ENCODE assay signal across 24 cellular contexts in the genomic region with DNA sequence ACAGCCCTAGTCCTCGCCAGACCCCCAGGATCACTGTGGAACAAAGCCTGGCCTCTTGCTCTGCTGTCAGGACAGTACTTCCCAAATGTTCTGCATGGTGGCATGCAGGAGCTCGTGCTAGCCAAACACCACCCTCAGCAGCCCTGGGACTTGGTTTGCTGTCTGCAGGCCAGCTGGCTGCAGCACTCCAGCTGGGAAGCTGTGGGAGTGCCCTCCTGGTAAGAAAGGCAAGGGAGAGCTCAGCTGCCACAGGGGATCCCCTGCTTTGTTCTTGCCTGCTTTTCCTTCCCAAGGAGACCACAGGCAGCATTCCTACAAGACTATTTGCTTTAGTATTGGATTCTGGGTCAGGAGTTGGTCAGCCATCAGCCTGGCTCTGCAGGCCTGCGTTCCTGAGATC. TPM values are rescaled to one million over a fixed set of nuclear protein-coding genes. Genes with fewer than 3 reads are reported as not detected.
DNase-seq lines count a peak whose midpoint lies in the region; ATAC-seq and TF ChIP-seq lines count a peak whose summit lies in the region.
"Had no signal": no experiment of that assay in that cellular context is flagged by ENCODE, and none has a peak within 500 bp of the region (broad histone marks: within the 10 kb centered on the region; RNA-seq: fewer than 3 reads in every experiment).

No MANE protein-coding gene starts in this region.

- peak overlapping the region; percentile 44 for H3K27ac ChIP-seq in HUES48 (ENCODE audit: low read depth, low read length)
- H3K27ac ChIP-seq: BLaER1, body of pancreas, skin epidermis, upper lobe of right lung had no signal

- no peak overlapping the region for H3K9ac ChIP-seq in HUES48 (ENCODE audit: low read depth, low read length)
- H3K9ac ChIP-seq: BLaER1 had no signal

- CTCF ChIA-PET in AG04449 (lab: Yijun Ruan, JAX) = no interaction called here

- ATAC-seq in GM18498 (IDR thresholded peaks at IDR 0.05; ENCODE audit: unreplicated experiment) = no peak
- ATAC-seq: activated CD4-positive, alpha-beta T cell treated with anti-CD3 and anti-CD28 coated beads for 36 hours; activated CD8-positive, alpha-beta T cell treated with anti-CD3 and anti-CD28 coated beads, Interleukin-2, amount 10 ng/mL, durations not matched to agents 7 days and 5 days; body of pancreas; upper lobe of right lung had no signal

- H3K4me3 ChIP-seq in AG04449 (ENCODE audit: low read depth, low read length) (no peak overlapping the region), HUES48 (ENCODE audit: low read depth, low read length) (no peak overlapping the region)
- H3K4me3 ChIP-seq: BLaER1, body of pancreas, skin epidermis, upper lobe of right lung had no signal

- POLR2A ChIA-PET in AG04449 (lab: Yijun Ruan, JAX) = no interaction called here

- DNase-seq in AG04449 (ENCODE audit: low read depth, low spot score) (peak; percentile 28), fibroblast of peridontal ligament (ENCODE audit: extremely low read depth) (peak; percentile 74), myocyte (ENCODE audit: low read depth) (peak; percentile 86), GM03348 (ENCODE audit: low spot score) (no peak), NCI-H1436 treated with DMSO at 0.1 percent for 48 hours (lab: John Stamatoyannopoulos, UW) (no peak), LoVo (ENCODE audit: low spot score) (no peak)
- DNase-seq: activated CD4-positive, alpha-beta T cell treated with anti-CD3 and anti-CD28 coated beads for 36 hours; activated CD8-positive, alpha-beta T cell treated with anti-CD3 and anti-CD28 coated beads, Interleukin-2, amount 10 ng/mL, durations not matched to agents 7 days and 5 days; activated effector memory CD4-positive, alpha-beta T cell treated with Interleukin-2 at 50 U/mL for 16 hours; activated naive CD8-positive, alpha-beta T cell treated with anti-CD3 and anti-CD28 coated beads, Interleukin-2, amount 10 ng/mL, durations not matched to agents 7 days and 5 days; body of pancreas; DMS153; kidney glomerular epithelial cell; mammary epithelial cell; NCI-H1092 treated with DMSO at 0.1 percent for 48 hours; NCI-H2081; NCI-H446 treated with DMSO at 0.1 percent for 48 hours; T-helper 2 cell; upper lobe of right lung had no signal

- no peaks in the 10 kb centered on the region for H3K27me3 ChIP-seq in HUES48 (ENCODE audit: control insufficient read depth, insufficient read depth, low read length)
- H3K27me3 ChIP-seq: BLaER1, body of pancreas, upper lobe of right lung had no signal

- H3K36me3 ChIP-seq in HUES48 (ENCODE audit: control insufficient read depth, insufficient read depth, low read length) = peaks cover 99% of the 10 kb centered on the region

- H3K9me3 ChIP-seq in HUES48 (ENCODE audit: control insufficient read depth, insufficient read depth, low read length) = no peaks in the 10 kb centered on the region
- H3K9me3 ChIP-seq: BLaER1, body of pancreas, upper lobe of right lung had no signal

- TF ChIP-seq CTCF in AG04449 (IDR thresholded peaks at IDR 0.05; ENCODE audit: insufficient read depth, low read length, missing control alignments) = no peak

- H3K4me1 ChIP-seq in HUES48 (ENCODE audit: control insufficient read depth, insufficient read depth, low read length) = no peaks in the 10 kb centered on the region
- H3K4me1 ChIP-seq: body of pancreas, upper lobe of right lung had no signal

RNA-seq across cellular contexts. Expression of a gene that starts 27.9 kb away (rescaled TPM):
- total RNA-seq in myocyte = 25.8 and 33.1 TPM in 2 replicates
- polyA plus RNA-seq in myocyte (2012) = 23.3 TPM

RNA-seq across cellular contexts. Expression of a gene that starts 36.3 kb away (rescaled TPM):
- 154 and 195 TPM in 2 replicates for total RNA-seq in myocyte
- polyA plus RNA-seq in myocyte (2012) = 215 TPM

RNA-seq across cellular contexts. Expression of a gene that starts 54.4 kb away (rescaled TPM):
- 12.0 and 15.3 TPM in 2 replicates for total RNA-seq in myocyte
- polyA plus RNA-seq in myocyte (2012) = 16.8 TPM

RNA-seq across cellular contexts. Expression of a gene that starts 56.6 kb away (rescaled TPM):
- 36.6 and 68.4 TPM in 2 replicates for total RNA-seq in myocyte
- 26.8 TPM for polyA plus RNA-seq in myocyte (2012)
- total RNA-seq: A673; activated CD4-positive, alpha-beta T cell treated with anti-CD3 and anti-CD28 coated beads for 36 hours; activated CD8-positive, alpha-beta T cell treated with anti-CD3 and anti-CD28 coated beads, Interleukin-2, amount 10 ng/mL, durations not matched to agents 7 days and 5 days had no signal

Comparison
In these comparisons a context has a peak if more than half of its experiments do, and no peak if none do; other contexts are left out.
1. DNase-seq: peak in AG04449 (single experiment), fibroblast of peridontal ligament (single experiment) and myocyte (single experiment); none in GM03348 (single experiment), NCI-H1436 treated with DMSO at 0.1 percent for 48 hours (single experiment) and LoVo (single experiment).